ENCODE assay signal across 9 cellular contexts in the genomic region with DNA sequence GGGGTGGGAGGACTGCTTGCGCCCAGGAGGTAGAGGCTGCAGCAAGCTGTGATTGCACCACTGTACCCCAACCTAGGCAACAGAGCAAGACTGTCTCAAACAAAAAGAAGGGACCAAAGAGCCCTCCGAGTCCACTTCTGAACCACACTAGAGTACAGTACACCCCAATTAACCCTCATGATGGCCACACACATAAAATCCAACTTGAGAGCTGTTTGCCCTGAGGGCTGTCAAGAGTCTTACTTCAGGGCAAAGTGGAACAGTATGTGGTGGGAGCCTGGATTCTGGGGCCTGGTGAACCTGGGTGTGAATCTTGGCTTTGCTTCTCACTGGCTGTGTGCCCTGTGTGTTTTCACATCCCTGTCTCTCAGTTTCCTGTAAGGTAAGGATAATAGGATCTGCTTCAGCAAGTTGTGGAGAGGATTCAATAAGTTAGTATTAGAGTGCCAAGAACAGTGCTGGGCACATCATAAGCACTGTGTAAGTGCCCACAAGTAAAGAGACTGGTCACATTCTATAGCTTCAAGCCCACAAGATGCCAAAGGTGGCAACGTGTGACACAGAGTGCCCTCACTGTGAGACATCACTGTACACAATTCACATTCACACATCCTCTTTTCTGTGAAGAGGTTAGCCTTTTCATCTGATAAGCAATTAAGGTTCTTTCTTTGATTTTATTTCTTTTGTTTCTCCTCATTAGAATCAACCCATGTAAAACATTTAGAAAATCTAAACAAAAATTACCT. TPM values are rescaled to one million over a fixed set of nuclear protein-coding genes. Genes with fewer than 3 reads are reported as not detected.
DNase-seq lines count a peak whose midpoint lies in the region; ATAC-seq and TF ChIP-seq lines count a peak whose summit lies in the region.
"Had no signal": no experiment of that assay in that cellular context is flagged by ENCODE, and none has a peak within 500 bp of the region (broad histone marks: within the 10 kb centered on the region; RNA-seq: fewer than 3 reads in every experiment).

No MANE protein-coding gene starts in this region.

- no peak overlapping the region for H3K27ac ChIP-seq in CD8-positive, alpha-beta memory T cell (ENCODE audit: low read depth, low read length)
- peak overlapping the region; percentile 81 for H3K27ac ChIP-seq in OCI-LY1 (ENCODE audit: low read depth, low read length, poor library complexity, severe bottlenecking)

- H3K27me3 Mint-ChIP-seq in CD8-positive, alpha-beta memory T cell: peaks cover 0 to 2% of the 10 kb centered on the region in 2 donors
- H3K27me3 Mint-ChIP-seq in central memory CD8-positive, alpha-beta T cell: no peaks in the 10 kb centered on the region

- H3K9me3 ChIP-seq in CD8-positive, alpha-beta memory T cell (ENCODE audit: low read length): no peaks in the 10 kb centered on the region
- no peaks in the 10 kb centered on the region for H3K9me3 ChIP-seq in OCI-LY1 (ENCODE audit: low read length)

- H3K4me1 Mint-ChIP-seq in CD8-positive, alpha-beta memory T cell: peaks cover 88 to 99% (median 95%) of the 10 kb centered on the region in 3 donors
- H3K4me1 Mint-ChIP-seq in central memory CD8-positive, alpha-beta T cell: peaks cover 43% of the 10 kb centered on the region

- peaks cover 85% of the 10 kb centered on the region for H3K79me2 ChIP-seq in OCI-LY1 (ENCODE audit: insufficient read depth, low read length)

- peak overlapping the region; percentile 36; the same call in 1 of the 2 replicates for H3K9ac ChIP-seq in OCI-LY1 (ENCODE audit: low read length)

- ATAC-seq in GM18909 (IDR thresholded peaks at IDR 0.05; ENCODE audit: poor library complexity, unreplicated experiment): peak; percentile 46
- ATAC-seq in central memory CD8-positive, alpha-beta T cell (replicated peaks; ENCODE audit: extremely low read depth, poor library complexity, severe bottlenecking): peak; percentile 59

- H3K4me3 ChIP-seq in CD8-positive, alpha-beta memory T cell (ENCODE audit: low read length): no peak overlapping the region
- peak overlapping the region; percentile 0 for H3K4me3 ChIP-seq in OCI-LY1 (ENCODE audit: low read depth, low read length, poor library complexity, severe bottlenecking)

- H3K9me2 ChIP-seq in OCI-LY1 (ENCODE audit: low read depth, low read length): no peaks in the 10 kb centered on the region

- H3K27me3 ChIP-seq in CD8-positive, alpha-beta memory T cell (ENCODE audit: insufficient read depth, low read length, poor library complexity, severe bottlenecking): no peaks in the 10 kb centered on the region
- H3K27me3 ChIP-seq in OCI-LY1 (ENCODE audit: insufficient read depth, low read length): no peaks in the 10 kb centered on the region

- H2AFZ ChIP-seq in OCI-LY1 (ENCODE audit: low read length): no peak overlapping the region

- H3K4me2 ChIP-seq in OCI-LY1 (ENCODE audit: low read length): peak overlapping the region; percentile 52; the same call in 1 of the 2 replicates

- CTCF ChIA-PET in CD8-positive, alpha-beta memory T cell (lab: Charles Lee): interaction anchor here (0.9 to 1.4 kb wide), 5 partner anchors 11 to 87 kb away, joined by 3 to 4 read pairs (median 3); no protein-coding TSS in a partner anchor

- H3K4me1 ChIP-seq in CD8-positive, alpha-beta memory T cell (ENCODE audit: insufficient read depth, low read length): peaks cover 97% of the 10 kb centered on the region
- H3K4me1 ChIP-seq in OCI-LY1 (ENCODE audit: insufficient read depth, low read length, severe bottlenecking): peaks cover 99% of the 10 kb centered on the region

- H3K36me3 Mint-ChIP-seq in CD8-positive, alpha-beta memory T cell: peaks cover 0 to 4% (median 0%) of the 10 kb centered on the region in 3 donors
- H3K36me3 Mint-ChIP-seq in central memory CD8-positive, alpha-beta T cell (ENCODE audit: insufficient read depth): peaks cover 6% of the 10 kb centered on the region

- DNase-seq in CD8-positive, alpha-beta memory T cell: peak in 2 of 5 donors; percentile 28 to 48
- no peak for DNase-seq in central memory CD8-positive, alpha-beta T cell (ENCODE audit: low spot score in 2 of 2)
- no peak for DNase-seq in NCI-H1930 (lab: John Stamatoyannopoulos, UW)
- DNase-seq in NCI-H1436 (lab: John Stamatoyannopoulos, UW): no peak
- no peak for DNase-seq in CD1c-positive myeloid dendritic cell (ENCODE audit: extremely low spot score)
- no peak for DNase-seq in effector CD8-positive, alpha-beta T cell (lab: John Stamatoyannopoulos, UW)
- DNase-seq: NCI-H526 had no signal

- no peaks in the 10 kb centered on the region for H3K36me3 ChIP-seq in CD8-positive, alpha-beta memory T cell (ENCODE audit: insufficient read depth, low read length)
- peaks cover 34% of the 10 kb centered on the region; the same call in 1 of the 2 replicates for H3K36me3 ChIP-seq in OCI-LY1 (ENCODE audit: insufficient read depth, low read length)

- H3K27ac Mint-ChIP-seq in CD8-positive, alpha-beta memory T cell: peak overlapping the region; percentile 43 to 89 (median 84)
- H3K27ac Mint-ChIP-seq in central memory CD8-positive, alpha-beta T cell (ENCODE audit: low read depth): peak overlapping the region; percentile 49

- H3F3A ChIP-seq in OCI-LY1 (ENCODE audit: insufficient read depth, low read length): no peaks in the 10 kb centered on the region

- no peak for TF ChIP-seq CTCF in OCI-LY1 (IDR thresholded peaks at IDR 0.05; ENCODE audit: low read length)

- no peaks in the 10 kb centered on the region for H4K20me1 ChIP-seq in OCI-LY1 (ENCODE audit: insufficient read depth, low read length)

- H3K9me3 Mint-ChIP-seq in CD8-positive, alpha-beta memory T cell: no peaks in the 10 kb centered on the region
- no peaks in the 10 kb centered on the region for H3K9me3 Mint-ChIP-seq in central memory CD8-positive, alpha-beta T cell

- H3K4me3 Mint-ChIP-seq in CD8-positive, alpha-beta memory T cell: peak overlapping the region; percentile 53 to 78 (median 57)
- peak overlapping the region; percentile 31 for H3K4me3 Mint-ChIP-seq in central memory CD8-positive, alpha-beta T cell

- POLR2A ChIA-PET in CD8-positive, alpha-beta memory T cell (lab: Charles Lee): interaction anchor here (0.8 kb wide), 1 partner anchor 9 kb away, joined by 3 read pairs; no protein-coding TSS in a partner anchor

RNA-seq across cellular contexts. Expression of gene LEF1, which starts 52.1 kb away (rescaled TPM):
- 10 to 100 TPM; 53.2 to 55.1 TPM for total RNA-seq in CD8-positive, alpha-beta memory T cell
- polyA plus RNA-seq in CD8-positive, alpha-beta memory T cell: 230 TPM
